In genomic region chr2:175167792-175168563, GRCh38 we compare ENCODE assay signal across 1 cellular context.
A peak's percentile ranks its signal among the peaks of the same experiment; 100 is the strongest.
TF ChIP-seq lines count a peak whose summit lies in the region.

TSS of gene ATF2 (minus strand) at chr2:175168203. CDS start at chr2:175136443, 31,760 bp downstream.

TF ChIP-seq in HEK293, 187 proteins besides CTCF, POLR2A, EP300 and RAD21 (continued from another document and continues in another):
- no peak for TF ChIP-seq ZNF211 (tag by site-specific recombination; IDR thresholded peaks at IDR 0.05; ENCODE audit: low read depth)
- TF ChIP-seq GLIS2 (tag by site-specific recombination; IDR thresholded peaks at IDR 0.05): peak; percentile 26; the same call in 1 of the 2 replicates
- peak; percentile 52; the same call in 1 of the 2 replicates for TF ChIP-seq EGR2 (tag by site-specific recombination; IDR thresholded peaks at IDR 0.05; ENCODE audit: low read depth)
- no peak for TF ChIP-seq ELK4 (IDR thresholded peaks at IDR 0.05; ENCODE audit: borderline replicate concordance, low read depth, low read length)
- TF ChIP-seq ZNF777 (tag by site-specific recombination; IDR thresholded peaks at IDR 0.05; ENCODE audit: borderline replicate concordance): no peak
- no peak for TF ChIP-seq ZNF521 (tag by site-specific recombination; IDR thresholded peaks at IDR 0.05)
- no peak for TF ChIP-seq ZNF704 (tag by site-specific recombination; IDR thresholded peaks at IDR 0.05)
- TF ChIP-seq PBX3 (CRISPR knock-in tag; IDR thresholded peaks at IDR 0.05): no peak
- no peak for TF ChIP-seq ZNF16 (tag by site-specific recombination; IDR thresholded peaks at IDR 0.05; ENCODE audit: low read depth)
- no peak for TF ChIP-seq ZNF792 (tag by site-specific recombination; IDR thresholded peaks at IDR 0.05)
- TF ChIP-seq ZNF768 (tag by site-specific recombination; IDR thresholded peaks at IDR 0.05): no peak; the same call in 1 of the 2 replicates
- TF ChIP-seq KLF17 (tag by site-specific recombination; IDR thresholded peaks at IDR 0.05): peak; percentile 61
- no peak; the same call in 1 of the 2 replicates for TF ChIP-seq REST (tag by site-specific recombination; IDR thresholded peaks at IDR 0.05)
- no peak for TF ChIP-seq ZSCAN23 (tag by site-specific recombination; IDR thresholded peaks at IDR 0.05)
- TF ChIP-seq BCL11B (tag by site-specific recombination; IDR thresholded peaks at IDR 0.05; ENCODE audit: low read depth): no peak
- TF ChIP-seq KLF16 (tag by site-specific recombination; IDR thresholded peaks at IDR 0.05): peak; percentile 92
- TF ChIP-seq ZNF571 (tag by site-specific recombination; IDR thresholded peaks at IDR 0.05): no peak
- TF ChIP-seq ZNF19 (tag by site-specific recombination; IDR thresholded peaks at IDR 0.05; ENCODE audit: low read depth): no peak
- TF ChIP-seq ZNF138 (tag by site-specific recombination; IDR thresholded peaks at IDR 0.05; ENCODE audit: borderline replicate concordance): no peak
- no peak for TF ChIP-seq ZNF626 (tag by site-specific recombination; IDR thresholded peaks at IDR 0.05)
- no peak for TF ChIP-seq ZNF354C (tag by site-specific recombination; IDR thresholded peaks at IDR 0.05; ENCODE audit: borderline replicate concordance, low read depth)
- no peak for TF ChIP-seq GLI2 (tag by site-specific recombination; IDR thresholded peaks at IDR 0.05; ENCODE audit: borderline replicate concordance, low read depth)
- peak; percentile 27; the same call in 1 of the 2 replicates for TF ChIP-seq ZNF324 (tag by site-specific recombination; IDR thresholded peaks at IDR 0.05)
- TF ChIP-seq MZF1 (tag by site-specific recombination; IDR thresholded peaks at IDR 0.05; ENCODE audit: borderline replicate concordance): no peak
- no peak for TF ChIP-seq ZBTB1 (tag by site-specific recombination; IDR thresholded peaks at IDR 0.05)
- TF ChIP-seq KLF10 (tag by site-specific recombination; IDR thresholded peaks at IDR 0.05): peak; percentile 88
- TF ChIP-seq TRIM28 (IDR thresholded peaks at IDR 0.05; ENCODE audit: borderline replicate concordance, low read length): peak; percentile 65; the same call in 1 of the 2 replicates
- TF ChIP-seq BCL6B (tag by site-specific recombination; IDR thresholded peaks at IDR 0.05): no peak
- no peak for TF ChIP-seq PRDM4 (tag by site-specific recombination; IDR thresholded peaks at IDR 0.05)
- TF ChIP-seq SP7 (tag by site-specific recombination; IDR thresholded peaks at IDR 0.05): peak; percentile 51; the same call in 1 of the 2 replicates
- no peak for TF ChIP-seq ZNF558 (tag by site-specific recombination; IDR thresholded peaks at IDR 0.05)
- TF ChIP-seq ZNF37A (tag by site-specific recombination; IDR thresholded peaks at IDR 0.05): no peak
- peak; percentile 73; the same call in 1 of the 2 replicates for TF ChIP-seq YY2 (tag by site-specific recombination; IDR thresholded peaks at IDR 0.05)
- TF ChIP-seq ZNF548 (tag by site-specific recombination; IDR thresholded peaks at IDR 0.05): no peak
- TF ChIP-seq ZNF146 (tag by site-specific recombination; IDR thresholded peaks at IDR 0.05): no peak
- TF ChIP-seq ZNF391 (tag by site-specific recombination; IDR thresholded peaks at IDR 0.05; ENCODE audit: borderline replicate concordance, low read depth): no peak
- no peak for TF ChIP-seq ZSCAN5A (tag by site-specific recombination; IDR thresholded peaks at IDR 0.05)
- no peak for TF ChIP-seq ZNF23 (tag by site-specific recombination; IDR thresholded peaks at IDR 0.05; ENCODE audit: borderline replicate concordance)
- TF ChIP-seq HOXC10 (CRISPR knock-in tag; IDR thresholded peaks at IDR 0.05): no peak
- no peak for TF ChIP-seq HOXA7 (CRISPR knock-in tag; IDR thresholded peaks at IDR 0.05; ENCODE audit: borderline replicate concordance)
- no peak for TF ChIP-seq ZNF133 (tag by site-specific recombination; IDR thresholded peaks at IDR 0.05)
- TF ChIP-seq FEZF1 (tag by site-specific recombination; IDR thresholded peaks at IDR 0.05): no peak
- TF ChIP-seq ZNF692 (tag by site-specific recombination; IDR thresholded peaks at IDR 0.05): peak; percentile 68
- no peak for TF ChIP-seq ZNF114 (tag by site-specific recombination; IDR thresholded peaks at IDR 0.05)
- TF ChIP-seq ZNF449 (tag by site-specific recombination; IDR thresholded peaks at IDR 0.05): peak; percentile 61
- TF ChIP-seq ZFP69B (tag by site-specific recombination; IDR thresholded peaks at IDR 0.05): no peak
- no peak for TF ChIP-seq ZNF677 (tag by site-specific recombination; IDR thresholded peaks at IDR 0.05)
- no peak for TF ChIP-seq ZNF707 (tag by site-specific recombination; IDR thresholded peaks at IDR 0.05)
- TF ChIP-seq ZNF155 (tag by site-specific recombination; IDR thresholded peaks at IDR 0.05): no peak
- TF ChIP-seq ZNF791 (tag by site-specific recombination; IDR thresholded peaks at IDR 0.05): no peak
- TF ChIP-seq ZBTB48 (tag by site-specific recombination; IDR thresholded peaks at IDR 0.05): peak; percentile 54
- TF ChIP-seq TCF7L2 (IDR thresholded peaks at IDR 0.05; ENCODE audit: borderline replicate concordance, low read depth, low read length): peak; percentile 43; the same call in 1 of the 2 replicates
- TF ChIP-seq ZNF174 (tag by site-specific recombination; IDR thresholded peaks at IDR 0.05): no peak
- TF ChIP-seq ZNF202 (tag by site-specific recombination; IDR thresholded peaks at IDR 0.05; ENCODE audit: borderline replicate concordance): no peak
- TF ChIP-seq SCRT2 (tag by site-specific recombination; IDR thresholded peaks at IDR 0.05): peak; percentile 43
